In genomic region chr7:87391020-87391701, GRCh38 we compare ENCODE assay signal across 16 cellular contexts.
DNase-seq lines count a peak whose midpoint lies in the region; ATAC-seq and TF ChIP-seq lines count a peak whose summit lies in the region.
"Had no signal": no experiment of that assay in that cellular context is flagged by ENCODE, and none has a peak within 500 bp of the region (broad histone marks: within the 10 kb centered on the region; RNA-seq: fewer than 3 reads in every experiment).

No MANE protein-coding gene starts in this region.

- TF ChIP-seq CTCF in nephron progenitor cell (IDR thresholded peaks at IDR 0.05): no peak

- DNase-seq in NCI-H2227 (lab: John Stamatoyannopoulos, UW; ENCODE audit: unreplicated experiment) (peak; percentile 11), NCI-H2227 treated with DMSO at 0.1 percent for 48 hours (lab: John Stamatoyannopoulos, UW) (no peak), erythroblast (lab: John Stamatoyannopoulos, UW) (peak; percentile 40 to 52), nephron progenitor cell (no peak)
- DNase-seq: AML-193; Caco-2; CD4-positive, alpha-beta T cell; GOT3; H7; HFFc6 had no signal

- no peaks in the 10 kb centered on the region for H3K27me3 Mint-ChIP-seq in nephron progenitor cell (ENCODE audit: low read depth, poor library complexity)
- H3K27me3 Mint-ChIP-seq: CD4-positive, alpha-beta T cell had no signal

- no peak for TF ChIP-seq POLR2A in erythroblast (IDR thresholded peaks at IDR 0.05; ENCODE audit: low read length)

- ATAC-seq in GM21529 (IDR thresholded peaks at IDR 0.05; ENCODE audit: unreplicated experiment) (no peak), HG03097 (IDR thresholded peaks at IDR 0.05; ENCODE audit: low FRiP score, unreplicated experiment) (no peak), GM21367 (IDR thresholded peaks at IDR 0.05; ENCODE audit: unreplicated experiment) (no peak)
- ATAC-seq: A549, HCT116, HepG2 had no signal

- H3K9me3 Mint-ChIP-seq in nephron progenitor cell: peaks cover 33% of the 10 kb centered on the region
- H3K9me3 Mint-ChIP-seq: CD4-positive, alpha-beta T cell; HFFc6 had no signal

- H3K36me3 Mint-ChIP-seq in nephron progenitor cell (ENCODE audit: low read depth): peaks cover 84% of the 10 kb centered on the region

- peak overlapping the region; percentile 57 for H3K27ac Mint-ChIP-seq in nephron progenitor cell
- H3K27ac Mint-ChIP-seq: CD4-positive, alpha-beta T cell; HFFc6 had no signal

- H3K4me3 Mint-ChIP-seq in nephron progenitor cell: no peak overlapping the region
- H3K4me3 Mint-ChIP-seq: CD4-positive, alpha-beta T cell; HFFc6 had no signal

- H3K4me1 Mint-ChIP-seq in nephron progenitor cell: no peaks in the 10 kb centered on the region

Comparison
In these comparisons a context has a peak if more than half of its experiments do, and no peak if none do; other contexts are left out.
1. DNase-seq: peak in NCI-H2227 (single experiment) and erythroblast (2 of 2); none in NCI-H2227 treated with DMSO at 0.1 percent for 48 hours (single experiment) and nephron progenitor cell (single experiment).